In the genomic region with DNA sequence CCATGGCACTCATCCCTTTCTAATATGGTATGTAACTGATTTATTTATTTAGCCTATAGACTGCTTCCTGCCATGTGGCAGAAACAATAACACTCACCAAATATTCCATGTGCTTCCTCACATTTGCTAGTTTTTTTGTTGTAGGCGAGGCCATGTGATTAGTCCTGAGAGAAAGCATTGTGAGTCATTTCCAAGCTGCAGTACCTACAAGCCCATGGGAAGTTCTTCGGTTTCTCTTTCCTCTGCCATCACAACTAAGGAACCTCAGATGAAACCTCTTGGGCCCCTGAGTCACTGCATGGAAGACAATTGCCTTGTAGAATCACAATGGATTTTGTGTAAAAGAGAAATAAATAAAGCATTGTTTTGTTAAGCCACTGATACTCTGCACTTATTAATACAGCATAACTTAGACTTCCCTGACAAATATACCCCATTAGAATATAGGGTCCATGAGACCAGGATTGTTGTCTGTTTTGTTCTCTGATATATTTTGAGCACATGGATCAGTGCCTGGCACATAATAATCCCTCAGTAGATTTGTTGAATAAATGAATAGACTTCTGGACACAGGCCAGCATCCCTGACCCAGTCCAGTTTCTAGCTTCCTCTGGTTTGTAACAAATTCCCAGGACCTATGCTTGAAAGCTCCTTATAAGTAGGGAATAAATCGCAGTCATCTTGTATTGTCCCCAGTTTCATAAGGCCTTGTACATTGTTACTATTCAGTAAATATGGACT, we compare ENCODE assay signal across 1 cellular context.
TF ChIP-seq lines count a peak whose summit lies in the region.

No MANE protein-coding gene starts in this region.

TF ChIP-seq in HCT116, 20 proteins besides CTCF, POLR2A, EP300 and RAD21 (continued from another document):
- TF ChIP-seq, protein P1, sequence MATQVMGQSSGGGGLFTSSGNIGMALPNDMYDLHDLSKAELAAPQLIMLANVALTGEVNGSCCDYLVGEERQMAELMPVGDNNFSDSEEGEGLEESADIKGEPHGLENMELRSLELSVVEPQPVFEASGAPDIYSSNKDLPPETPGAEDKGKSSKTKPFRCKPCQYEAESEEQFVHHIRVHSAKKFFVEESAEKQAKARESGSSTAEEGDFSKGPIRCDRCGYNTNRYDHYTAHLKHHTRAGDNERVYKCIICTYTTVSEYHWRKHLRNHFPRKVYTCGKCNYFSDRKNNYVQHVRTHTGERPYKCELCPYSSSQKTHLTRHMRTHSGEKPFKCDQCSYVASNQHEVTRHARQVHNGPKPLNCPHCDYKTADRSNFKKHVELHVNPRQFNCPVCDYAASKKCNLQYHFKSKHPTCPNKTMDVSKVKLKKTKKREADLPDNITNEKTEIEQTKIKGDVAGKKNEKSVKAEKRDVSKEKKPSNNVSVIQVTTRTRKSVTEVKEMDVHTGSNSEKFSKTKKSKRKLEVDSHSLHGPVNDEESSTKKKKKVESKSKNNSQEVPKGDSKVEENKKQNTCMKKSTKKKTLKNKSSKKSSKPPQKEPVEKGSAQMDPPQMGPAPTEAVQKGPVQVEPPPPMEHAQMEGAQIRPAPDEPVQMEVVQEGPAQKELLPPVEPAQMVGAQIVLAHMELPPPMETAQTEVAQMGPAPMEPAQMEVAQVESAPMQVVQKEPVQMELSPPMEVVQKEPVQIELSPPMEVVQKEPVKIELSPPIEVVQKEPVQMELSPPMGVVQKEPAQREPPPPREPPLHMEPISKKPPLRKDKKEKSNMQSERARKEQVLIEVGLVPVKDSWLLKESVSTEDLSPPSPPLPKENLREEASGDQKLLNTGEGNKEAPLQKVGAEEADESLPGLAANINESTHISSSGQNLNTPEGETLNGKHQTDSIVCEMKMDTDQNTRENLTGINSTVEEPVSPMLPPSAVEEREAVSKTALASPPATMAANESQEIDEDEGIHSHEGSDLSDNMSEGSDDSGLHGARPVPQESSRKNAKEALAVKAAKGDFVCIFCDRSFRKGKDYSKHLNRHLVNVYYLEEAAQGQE (IDR thresholded peaks at IDR 0.05; ENCODE audit: low read depth) = no peak
- TF ChIP-seq EZH2phosphoT487 (IDR thresholded peaks at IDR 0.05; ENCODE audit: borderline replicate concordance) (no peak), CEBPB (IDR thresholded peaks at IDR 0.05; ENCODE audit: low read depth) (no peak), EZH2 (IDR thresholded peaks at IDR 0.05) (no peak), ELF1 (IDR thresholded peaks at IDR 0.05; ENCODE audit: borderline replicate concordance, low read depth) (no peak), SIN3A (IDR thresholded peaks at IDR 0.05; ENCODE audit: low read depth) (no peak), YY1 (IDR thresholded peaks at IDR 0.05; ENCODE audit: extremely low read depth, insufficient replicate concordance, low read depth, low read length) (no peak), JUND (IDR thresholded peaks at IDR 0.05) (0 out of 2 replicates have a peak, but pooled peaks have one; percentile 7), CBX3 (IDR thresholded peaks at IDR 0.05; ENCODE audit: low read depth) (no peak; the same call in 1 of the 2 replicates), FOSL1 (IDR thresholded peaks at IDR 0.05; ENCODE audit: low read depth) (no peak), TCF7L2 (IDR thresholded peaks at IDR 0.05; ENCODE audit: borderline replicate concordance, extremely low read depth, insufficient read depth, insufficient read length) (no peak)
- TF ChIP-seq, protein P2, sequence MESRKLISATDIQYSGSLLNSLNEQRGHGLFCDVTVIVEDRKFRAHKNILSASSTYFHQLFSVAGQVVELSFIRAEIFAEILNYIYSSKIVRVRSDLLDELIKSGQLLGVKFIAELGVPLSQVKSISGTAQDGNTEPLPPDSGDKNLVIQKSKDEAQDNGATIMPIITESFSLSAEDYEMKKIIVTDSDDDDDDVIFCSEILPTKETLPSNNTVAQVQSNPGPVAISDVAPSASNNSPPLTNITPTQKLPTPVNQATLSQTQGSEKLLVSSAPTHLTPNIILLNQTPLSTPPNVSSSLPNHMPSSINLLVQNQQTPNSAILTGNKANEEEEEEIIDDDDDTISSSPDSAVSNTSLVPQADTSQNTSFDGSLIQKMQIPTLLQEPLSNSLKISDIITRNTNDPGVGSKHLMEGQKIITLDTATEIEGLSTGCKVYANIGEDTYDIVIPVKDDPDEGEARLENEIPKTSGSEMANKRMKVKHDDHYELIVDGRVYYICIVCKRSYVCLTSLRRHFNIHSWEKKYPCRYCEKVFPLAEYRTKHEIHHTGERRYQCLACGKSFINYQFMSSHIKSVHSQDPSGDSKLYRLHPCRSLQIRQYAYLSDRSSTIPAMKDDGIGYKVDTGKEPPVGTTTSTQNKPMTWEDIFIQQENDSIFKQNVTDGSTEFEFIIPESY (IDR thresholded peaks at IDR 0.05; ENCODE audit: extremely low read depth, insufficient replicate concordance, low read length) = no peak
- TF ChIP-seq, protein P3, sequence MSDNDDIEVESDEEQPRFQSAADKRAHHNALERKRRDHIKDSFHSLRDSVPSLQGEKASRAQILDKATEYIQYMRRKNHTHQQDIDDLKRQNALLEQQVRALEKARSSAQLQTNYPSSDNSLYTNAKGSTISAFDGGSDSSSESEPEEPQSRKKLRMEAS (IDR thresholded peaks at IDR 0.05) = peak; percentile 49; the same call in 1 of the 2 replicates
